In the genomic region with DNA sequence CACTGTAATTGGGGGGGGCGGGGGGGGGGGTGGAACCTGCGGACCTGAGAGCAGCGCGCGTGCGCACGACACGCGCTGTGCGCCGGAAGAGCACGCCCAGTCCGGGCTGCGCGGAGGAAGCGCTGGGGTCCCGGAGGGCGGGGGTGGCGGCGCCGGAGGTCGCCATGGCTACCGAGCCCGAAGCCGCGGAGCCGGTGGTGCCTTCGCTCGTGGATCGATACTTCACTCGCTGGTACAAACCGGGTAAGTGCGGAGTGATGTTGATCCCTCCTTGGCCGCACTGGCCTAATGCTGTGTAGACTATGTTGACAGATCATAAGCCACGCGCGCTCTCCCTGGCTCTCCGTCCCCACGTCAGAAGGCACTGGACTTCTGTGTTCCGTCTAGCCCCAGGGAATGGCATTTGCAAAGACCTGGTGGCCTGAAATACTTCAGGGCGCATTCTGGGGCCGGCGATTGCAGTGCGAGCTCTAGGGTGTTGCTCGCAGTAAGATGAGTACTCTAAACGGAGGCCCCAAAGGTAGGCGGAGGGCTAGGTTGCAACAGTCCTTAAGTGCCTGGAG, we compare ENCODE assay signal across 8 cellular contexts.
DNase-seq lines count a peak whose midpoint lies in the region; ATAC-seq and TF ChIP-seq lines count a peak whose summit lies in the region.

Gene ABITRAM, plus strand, starts transcription at position 78 of the 563 bp plus-strand sequence. Its CDS starts 87 bp downstream, at position 165.

- no peak for TF ChIP-seq CTCF in VCaP (conservative IDR thresholded peaks at IDR 0.05)

- DNase-seq in 8988T (peak; percentile 67), NCI-H2107 treated with DMSO at 0.1 percent for 48 hours (lab: John Stamatoyannopoulos, UW; ENCODE audit: unreplicated experiment) (peak; percentile 80), caudate nucleus (lab: John Stamatoyannopoulos, UW) (peak in 56 of 61 donors; percentile 17 to 94 (median 80)), iris pigment epithelial cell (ENCODE audit: low read depth) (peak; percentile 81)
- DNase-seq in stimulated activated CD4-positive, alpha-beta T cell treated with anti-CD3 and anti-CD28 coated beads, Interleukin-12 subunit alpha, Interleukin-12 subunit beta, amount 100 ng/mL, for 24 hours (ENCODE audit: low read depth in 2 of 2): peak; percentile 45 to 66

- ATAC-seq in GM18511 (IDR thresholded peaks at IDR 0.05; ENCODE audit: unreplicated experiment): peak; percentile 84
- ATAC-seq in HG03045 (IDR thresholded peaks at IDR 0.05; ENCODE audit: unreplicated experiment): peak; percentile 85

- peak within 1 kb of the TSS; percentile 89 for H3K27ac ChIP-seq in VCaP
- H3K27ac ChIP-seq in caudate nucleus (ENCODE audit: low read depth, low read length): peak within 1 kb of the TSS; percentile 93

Comparison
In these comparisons a context has a peak if more than half of its experiments do, and no peak if none do; other contexts are left out.
1. Peak in every context shown above with its lines: DNase-seq, ATAC-seq and H3K27ac ChIP-seq.